In genomic region chr15:53978248-53978906, GRCh38 we compare ENCODE assay signal across 8 cellular contexts. TPM values are rescaled to one million over a fixed set of nuclear protein-coding genes. Genes with fewer than 3 reads are reported as not detected.
DNase-seq lines count a peak whose midpoint lies in the region; ATAC-seq, FAIRE-seq and TF ChIP-seq lines count a peak whose summit lies in the region.

TSS of gene UNC13C (plus strand) at chr15:53978441. CDS start at chr15:54012904, 34,463 bp downstream.

- no peak within 1 kb of the TSS for H3K27ac Mint-ChIP-seq in naive thymus-derived CD4-positive, alpha-beta T cell

- peaks cover 0 to 46% (median 7%) of the 10 kb centered on the region in 9 donors for H3K27me3 ChIP-seq in heart left ventricle
- no peaks in the 10 kb centered on the region for H3K27me3 ChIP-seq in parathyroid adenoma (ENCODE audit: control insufficient read depth, insufficient read depth, low read length)
- no peaks in the 10 kb centered on the region for H3K27me3 ChIP-seq in naive thymus-derived CD4-positive, alpha-beta T cell (ENCODE audit: control insufficient read depth in 2 of 2, insufficient read depth in 2 of 2, low read length in 2 of 2)

- DNase-seq in GM12865 (ENCODE audit: low read depth) (peak; percentile 9), RCC 7860 (ENCODE audit: low spot score) (peak; percentile 14), heart left ventricle (peak in 2 of 5 donors; percentile 25 to 44), GM19238 (ENCODE audit: insufficient read length, low spot score) (no peak)
- no peak for DNase-seq in naive thymus-derived CD4-positive, alpha-beta T cell

- H3K4me1 ChIP-seq in heart left ventricle, result peaks cover 0 to 12% (median 0%) of the 10 kb centered on the region in 12 donors
- no peaks in the 10 kb centered on the region for H3K4me1 ChIP-seq in parathyroid adenoma
- H3K4me1 ChIP-seq in naive thymus-derived CD4-positive, alpha-beta T cell (ENCODE audit: control insufficient read depth in 2 of 2, insufficient read depth in 2 of 2, low read length in 2 of 2), result no peaks in the 10 kb centered on the region

- ATAC-seq in heart left ventricle (peak; percentile 37 to 67 (median 54)), HG03565 (IDR thresholded peaks at IDR 0.05; ENCODE audit: unreplicated experiment) (no peak), HG03354 (IDR thresholded peaks at IDR 0.05; ENCODE audit: poor library complexity, severe bottlenecking, unreplicated experiment) (no peak)
- no peak for ATAC-seq in naive thymus-derived CD4-positive, alpha-beta T cell

- no peak within 1 kb of the TSS for H3K4me3 ChIP-seq in GM12865 (ENCODE audit: low read depth, low read length)
- H3K4me3 ChIP-seq in heart left ventricle, result peak within 1 kb of the TSS in 11 of 12 donors; percentile 5 to 55 (median 34)
- peak within 1 kb of the TSS; percentile 1 for H3K4me3 ChIP-seq in parathyroid adenoma (ENCODE audit: low read depth, low read length)
- no peak within 1 kb of the TSS for H3K4me3 ChIP-seq in naive thymus-derived CD4-positive, alpha-beta T cell (ENCODE audit: low read length)

- H3K4me3 Mint-ChIP-seq in naive thymus-derived CD4-positive, alpha-beta T cell, result no peak within 1 kb of the TSS

- peaks cover 31 to 61% (median 40%) of the 10 kb centered on the region in 5 donors for H3K27me3 Mint-ChIP-seq in naive thymus-derived CD4-positive, alpha-beta T cell

- H3K4me1 Mint-ChIP-seq in naive thymus-derived CD4-positive, alpha-beta T cell, result peaks cover 0 to 8% (median 0%) of the 10 kb centered on the region in 7 donors

- CTCF ChIA-PET in naive thymus-derived CD4-positive, alpha-beta T cell (lab: Charles Lee), result no interaction called here

- TF ChIP-seq CTCF in GM12865 (IDR thresholded peaks at IDR 0.05; ENCODE audit: insufficient read depth, low read depth, low read length, missing control alignments) (no peak), heart left ventricle (IDR thresholded peaks at IDR 0.05) (no peak), parathyroid adenoma (IDR thresholded peaks at IDR 0.05) (no peak)

- H3K9me3 ChIP-seq in heart left ventricle, result peaks cover 0 to 5% (median 0%) of the 10 kb centered on the region in 12 donors
- H3K9me3 ChIP-seq in parathyroid adenoma (ENCODE audit: control insufficient read depth, low read length), result no peaks in the 10 kb centered on the region
- no peaks in the 10 kb centered on the region for H3K9me3 ChIP-seq in naive thymus-derived CD4-positive, alpha-beta T cell (ENCODE audit: control insufficient read depth in 2 of 3, low read length in 3 of 3)

- TF ChIP-seq POLR2A in heart left ventricle (IDR thresholded peaks at IDR 0.05), result no peak

- 1 to 4% (median 2%) methylated on average over 22 to 30 of the region's 30 CpGs for WGBS in heart left ventricle, 4 donors

- intact Hi-C loops in heart left ventricle (cut with DNase I), result no loop called here
- intact Hi-C loops in naive thymus-derived CD4-positive, alpha-beta T cell (cut with micrococcal nuclease), result no loop called here

- H3K27ac ChIP-seq in heart left ventricle, result peak within 1 kb of the TSS in 1 of 12 donors; percentile 35
- no peak within 1 kb of the TSS for H3K27ac ChIP-seq in parathyroid adenoma
- H3K27ac ChIP-seq in naive thymus-derived CD4-positive, alpha-beta T cell (ENCODE audit: low read depth, low read length), result no peak within 1 kb of the TSS

- no peak within 1 kb of the TSS for H3K9ac ChIP-seq in parathyroid adenoma

- no peaks in the 10 kb centered on the region for H3K79me2 ChIP-seq in parathyroid adenoma

- peaks cover 0 to 4% (median 0%) of the 10 kb centered on the region in 11 donors for H3K9me3 Mint-ChIP-seq in naive thymus-derived CD4-positive, alpha-beta T cell

- no peaks in the 10 kb centered on the region for H3K36me3 Mint-ChIP-seq in naive thymus-derived CD4-positive, alpha-beta T cell

- no peak for FAIRE-seq in RCC 7860 (lab: Jason Lieb, UNC)

- H3K36me3 ChIP-seq in heart left ventricle (no peaks in the 10 kb centered on the region), parathyroid adenoma (ENCODE audit: control insufficient read depth, insufficient read depth, low read length) (no peaks in the 10 kb centered on the region)
- H3K36me3 ChIP-seq in naive thymus-derived CD4-positive, alpha-beta T cell (ENCODE audit: control insufficient read depth in 2 of 3, insufficient read depth in 3 of 3, low read length in 3 of 3), result no peaks in the 10 kb centered on the region

- no peak within 1 kb of the TSS for H2AFZ ChIP-seq in parathyroid adenoma

- peak within 1 kb of the TSS; percentile 65 for H3K4me2 ChIP-seq in parathyroid adenoma (ENCODE audit: low read length)

- POLR2A ChIA-PET in naive thymus-derived CD4-positive, alpha-beta T cell (lab: Charles Lee), result no interaction called here

RNA-seq across cellular contexts. Expression of gene UNC13C, which starts in this region (rescaled TPM):
- total RNA-seq in heart left ventricle, result under 1 TPM in 6 of 9 donors, not detected in 3; 0.07 to 0.71 (median 0.39) TPM
- polyA plus RNA-seq in heart left ventricle, result not detected
- not detected for total RNA-seq in naive thymus-derived CD4-positive, alpha-beta T cell
- polyA plus RNA-seq in naive thymus-derived CD4-positive, alpha-beta T cell, result not detected

Comparison
In these comparisons a context has a peak if more than half of its experiments do, and no peak if none do; other contexts are left out.
1. Peak in ATAC-seq and H3K4me3 ChIP-seq in heart left ventricle; RNA of the gene not detected or under 1 TPM.
2. DNase-seq: peak in GM12865 (single experiment) and RCC 7860 (single experiment); none in GM19238 (single experiment) and naive thymus-derived CD4-positive, alpha-beta T cell (0 of 9).